In genomic region chr20:32363492-32363891, GRCh38 we compare ENCODE assay signal across 11 cellular contexts. TPM values are rescaled to one million over a fixed set of nuclear protein-coding genes. Genes with fewer than 3 reads are reported as not detected.
DNase-seq lines count a peak whose midpoint lies in the region; ATAC-seq and TF ChIP-seq lines count a peak whose summit lies in the region.
"Had no signal": no experiment of that assay in that cellular context is flagged by ENCODE, and none has a peak within 500 bp of the region (broad histone marks: within the 10 kb centered on the region; RNA-seq: fewer than 3 reads in every experiment).

No MANE protein-coding gene starts in this region.

- H3K4me3 Mint-ChIP-seq in activated naive CD4-positive, alpha-beta T cell treated with anti-CD3 and anti-CD28 coated beads for 36 hours, result no peak overlapping the region
- H3K4me3 Mint-ChIP-seq in activated CD4-positive, alpha-beta memory T cell treated with anti-CD3 and anti-CD28 coated beads, Interleukin-2, amount 10 ng/mL, durations not matched to agents 7 days and 5 days, result no peak overlapping the region
- H3K4me3 Mint-ChIP-seq in stimulated activated naive CD8-positive, alpha-beta T cell treated with anti-CD3 and anti-CD28 coated beads, Interleukin-15, amount 100 ng/mL, for 72 hours, result peak overlapping the region; percentile 24 to 95

- ATAC-seq in stimulated activated naive CD8-positive, alpha-beta T cell treated with anti-CD3 and anti-CD28 coated beads, Interleukin-15, amount 100 ng/mL, for 72 hours, result no peak

- H3K9me3 Mint-ChIP-seq in activated naive CD4-positive, alpha-beta T cell treated with anti-CD3 and anti-CD28 coated beads for 36 hours, result no peaks in the 10 kb centered on the region
- H3K9me3 Mint-ChIP-seq in activated CD4-positive, alpha-beta memory T cell treated with anti-CD3 and anti-CD28 coated beads, Interleukin-2, amount 10 ng/mL, durations not matched to agents 7 days and 5 days, result no peaks in the 10 kb centered on the region
- H3K9me3 Mint-ChIP-seq in stimulated activated naive CD8-positive, alpha-beta T cell treated with anti-CD3 and anti-CD28 coated beads, Interleukin-15, amount 100 ng/mL, for 72 hours, result no peaks in the 10 kb centered on the region

- CTCF ChIA-PET in activated naive CD4-positive, alpha-beta T cell treated with anti-CD3 and anti-CD28 coated beads for 36 hours (lab: Charles Lee), result interaction anchor here (0.6 to 1.3 kb wide), 2 partner anchors 60 to 127 kb away, joined by 3 read pairs; no protein-coding TSS in a partner anchor
- CTCF ChIA-PET in activated CD4-positive, alpha-beta memory T cell treated with anti-CD3 and anti-CD28 coated beads, Interleukin-2, amount 10 ng/mL, durations not matched to agents 7 days and 5 days (lab: Charles Lee), result interaction anchor here (0.6 to 1.7 kb wide), 2 partner anchors 25 to 134 kb away, joined by 3 read pairs; no protein-coding TSS in a partner anchor

- H3K27me3 Mint-ChIP-seq in activated naive CD4-positive, alpha-beta T cell treated with anti-CD3 and anti-CD28 coated beads for 36 hours (ENCODE audit: low read depth), result no peaks in the 10 kb centered on the region
- no peaks in the 10 kb centered on the region for H3K27me3 Mint-ChIP-seq in activated CD4-positive, alpha-beta memory T cell treated with anti-CD3 and anti-CD28 coated beads, Interleukin-2, amount 10 ng/mL, durations not matched to agents 7 days and 5 days
- no peaks in the 10 kb centered on the region for H3K27me3 Mint-ChIP-seq in stimulated activated naive CD8-positive, alpha-beta T cell treated with anti-CD3 and anti-CD28 coated beads, Interleukin-15, amount 100 ng/mL, for 72 hours

- intact Hi-C loops in activated naive CD4-positive, alpha-beta T cell treated with anti-CD3 and anti-CD28 coated beads for 36 hours (cut with micrococcal nuclease), result no loop called here

- TF ChIP-seq CTCF in fibroblast of villous mesenchyme (IDR thresholded peaks at IDR 0.05; ENCODE audit: insufficient read depth, low read depth, low read length), result no peak

- H3K36me3 Mint-ChIP-seq in activated naive CD4-positive, alpha-beta T cell treated with anti-CD3 and anti-CD28 coated beads for 36 hours (ENCODE audit: low read depth), result peaks cover 28% of the 10 kb centered on the region
- H3K36me3 Mint-ChIP-seq in activated CD4-positive, alpha-beta memory T cell treated with anti-CD3 and anti-CD28 coated beads, Interleukin-2, amount 10 ng/mL, durations not matched to agents 7 days and 5 days (ENCODE audit: low read depth), result peaks cover 44% of the 10 kb centered on the region

- H3K27ac Mint-ChIP-seq in activated naive CD4-positive, alpha-beta T cell treated with anti-CD3 and anti-CD28 coated beads for 36 hours, result peak overlapping the region; percentile 95
- peak overlapping the region; percentile 33 for H3K27ac Mint-ChIP-seq in activated CD4-positive, alpha-beta memory T cell treated with anti-CD3 and anti-CD28 coated beads, Interleukin-2, amount 10 ng/mL, durations not matched to agents 7 days and 5 days
- peak overlapping the region; percentile 2 to 55 for H3K27ac Mint-ChIP-seq in stimulated activated naive CD8-positive, alpha-beta T cell treated with anti-CD3 and anti-CD28 coated beads, Interleukin-15, amount 100 ng/mL, for 72 hours

- no peak for DNase-seq in activated naive CD4-positive, alpha-beta T cell treated with anti-CD3 and anti-CD28 coated beads for 36 hours
- DNase-seq in activated naive CD4-positive, alpha-beta T cell treated with Interleukin-2 at 50 U/mL for 16 hours, result no peak
- DNase-seq in activated CD4-positive, alpha-beta memory T cell treated with anti-CD3 and anti-CD28 coated beads, Interleukin-2, amount 10 ng/mL, durations not matched to agents 7 days and 5 days, result no peak
- DNase-seq in fibroblast of villous mesenchyme (ENCODE audit: low read depth), result peak; percentile 34
- DNase-seq in stimulated activated naive CD8-positive, alpha-beta T cell treated with anti-CD3 and anti-CD28 coated beads, Interleukin-15, amount 100 ng/mL, for 72 hours, result no peak
- no peak for DNase-seq in C1 segment of cervical spinal cord (lab: John Stamatoyannopoulos, UW)
- DNase-seq in NCI-H187 treated with DMSO at 0.1 percent for 48 hours (lab: John Stamatoyannopoulos, UW), result no peak
- DNase-seq in occipital lobe (lab: John Stamatoyannopoulos, UW), result no peak
- DNase-seq: NCI-H2107, small intestine had no signal

- H3K4me3 ChIP-seq in fibroblast of villous mesenchyme (ENCODE audit: low read depth, low read length), result no peak overlapping the region
- H3K4me3 ChIP-seq: coronary artery had no signal

- POLR2A ChIA-PET in activated CD4-positive, alpha-beta memory T cell treated with anti-CD3 and anti-CD28 coated beads, Interleukin-2, amount 10 ng/mL, durations not matched to agents 7 days and 5 days (lab: Charles Lee), result interaction anchor here (0.7 to 1.9 kb wide), 3 partner anchors 9 to 171 kb away, joined by 3 to 6 read pairs (median 4); no protein-coding TSS in a partner anchor

- peaks cover 79% of the 10 kb centered on the region for H3K4me1 Mint-ChIP-seq in activated naive CD4-positive, alpha-beta T cell treated with anti-CD3 and anti-CD28 coated beads for 36 hours (ENCODE audit: low read depth)
- H3K4me1 Mint-ChIP-seq in activated CD4-positive, alpha-beta memory T cell treated with anti-CD3 and anti-CD28 coated beads, Interleukin-2, amount 10 ng/mL, durations not matched to agents 7 days and 5 days, result peaks cover 84% of the 10 kb centered on the region
- H3K4me1 Mint-ChIP-seq in stimulated activated naive CD8-positive, alpha-beta T cell treated with anti-CD3 and anti-CD28 coated beads, Interleukin-15, amount 100 ng/mL, for 72 hours, result peaks cover 93% of the 10 kb centered on the region

RNA-seq across cellular contexts. Expression of gene ASXL1, which starts 5.4 kb away (rescaled TPM):
- 100 to 1,000 TPM; 155 to 162 TPM for total RNA-seq in activated naive CD4-positive, alpha-beta T cell treated with anti-CD3 and anti-CD28 coated beads for 36 hours
- total RNA-seq in activated CD4-positive, alpha-beta memory T cell treated with anti-CD3 and anti-CD28 coated beads, Interleukin-2, amount 10 ng/mL, durations not matched to agents 7 days and 5 days, result 100 to 1,000 TPM; 113 to 118 TPM
- total RNA-seq in fibroblast of villous mesenchyme, result 48.0 and 61.7 TPM in 2 replicates
- 70.2 TPM for total RNA-seq in occipital lobe

Comparison
In these comparisons a context has a peak if more than half of its experiments do, and no peak if none do; other contexts are left out.
1. H3K27ac Mint-ChIP-seq: peak in every context shown above with its lines; median percentile 95 in activated naive CD4-positive, alpha-beta T cell treated with anti-CD3 and anti-CD28 coated beads for 36 hours; 33 in activated CD4-positive, alpha-beta memory T cell treated with anti-CD3 and anti-CD28 coated beads, Interleukin-2, amount 10 ng/mL, durations not matched to agents 7 days and 5 days; 28 in stimulated activated naive CD8-positive, alpha-beta T cell treated with anti-CD3 and anti-CD28 coated beads, Interleukin-15, amount 100 ng/mL, for 72 hours.
2. H3K4me3 Mint-ChIP-seq: peak in stimulated activated naive CD8-positive, alpha-beta T cell treated with anti-CD3 and anti-CD28 coated beads, Interleukin-15, amount 100 ng/mL, for 72 hours (2 of 2); none in activated naive CD4-positive, alpha-beta T cell treated with anti-CD3 and anti-CD28 coated beads for 36 hours (single experiment) and activated CD4-positive, alpha-beta memory T cell treated with anti-CD3 and anti-CD28 coated beads, Interleukin-2, amount 10 ng/mL, durations not matched to agents 7 days and 5 days (single experiment).